Comparison of ENCODE assay signal across 17 cellular contexts in the genomic region with DNA sequence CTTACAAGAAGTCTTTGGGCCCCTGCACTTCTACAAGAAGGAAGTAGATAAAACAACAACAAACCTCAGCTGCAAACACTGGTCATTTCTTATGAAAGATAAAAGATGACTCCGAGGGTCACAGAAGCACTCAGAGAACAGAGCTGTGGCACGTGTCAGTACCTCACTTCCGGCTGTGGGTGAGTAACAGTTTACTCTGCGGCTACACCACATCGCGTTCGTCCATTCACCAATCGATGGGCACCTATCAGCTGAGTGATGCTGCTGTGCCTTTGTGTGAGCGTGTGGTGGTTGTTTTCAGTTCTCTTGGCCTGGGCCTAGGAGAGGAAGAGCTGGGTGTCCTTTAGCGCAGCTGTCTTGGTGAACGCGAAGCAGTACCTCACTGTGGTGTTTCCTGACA. TPM values are rescaled to one million over a fixed set of nuclear protein-coding genes. Genes with fewer than 3 reads are reported as not detected.
DNase-seq lines count a peak whose midpoint lies in the region; ATAC-seq and TF ChIP-seq lines count a peak whose summit lies in the region.
"Had no signal": no experiment of that assay in that cellular context is flagged by ENCODE, and none has a peak within 500 bp of the region (broad histone marks: within the 10 kb centered on the region; RNA-seq: fewer than 3 reads in every experiment).

No MANE protein-coding gene starts in this region.

- H3K56ac ChIP-seq in H9 (ENCODE audit: insufficient read length, low read depth, low read length) = no peak overlapping the region

- no CpG with 5 or more reads among the region's 12 CpGs for WGBS in H9 (ENCODE audit: extremely low coverage, insufficient read length, low lambda C conversion rate)

- no peaks in the 10 kb centered on the region for H3K27me3 ChIP-seq in H9 (ENCODE audit: insufficient read depth, low read length)
- H3K27me3 ChIP-seq: BLaER1 treated with 17β-estradiol and CSF1 and Interleukin-3, amounts not matched to agents 10 nM and 100 nM had no signal

- no peak overlapping the region for H2BK12ac ChIP-seq in H9 (ENCODE audit: insufficient read length, low read depth, low read length)

- ATAC-seq in effector memory CD8-positive, alpha-beta T cell (replicated peaks) = peak; percentile 32
- ATAC-seq in HG03196 (IDR thresholded peaks at IDR 0.05; ENCODE audit: unreplicated experiment) = no peak

- H3K27me3 Mint-ChIP-seq in effector memory CD8-positive, alpha-beta T cell = peaks cover 0 to 9% of the 10 kb centered on the region in 2 donors
- H3K27me3 Mint-ChIP-seq in neural crest cell (ENCODE audit: low read depth) (no peaks in the 10 kb centered on the region), H9 (ENCODE audit: low read depth) (peaks cover 12% of the 10 kb centered on the region)

- H3K23me2 ChIP-seq in H9 (ENCODE audit: insufficient read length, low read depth, low read length, poor library complexity, severe bottlenecking) = no peaks in the 10 kb centered on the region

- H3T11ph ChIP-seq in H9 (ENCODE audit: low read length) = no peak overlapping the region

- no peak overlapping the region for H2AK5ac ChIP-seq in H9 (ENCODE audit: insufficient read length, low read length)

- no peaks in the 10 kb centered on the region for H3K9me3 ChIP-seq in H9 (ENCODE audit: control insufficient read depth, low read depth, low read length)
- H3K9me3 ChIP-seq: SJCRH30 had no signal

- DNase-seq in GF-D8 (lab: John Stamatoyannopoulos, UW) = peak; percentile 92
- peak; percentile 22 for DNase-seq in RKO (ENCODE audit: low spot score)
- DNase-seq in effector memory CD8-positive, alpha-beta T cell = no peak
- DNase-seq in neural crest cell (ENCODE audit: low read depth, low spot score) = no peak
- DNase-seq in H9 = no peak
- no peak for DNase-seq in pons (ENCODE audit: low spot score)
- DNase-seq in NCI-H1105 (lab: John Stamatoyannopoulos, UW) = no peak
- DNase-seq: DMS79 treated with DMSO at 0.1 percent for 48 hours, KBM-7, NCI-H1694 treated with DMSO at 0.1 percent for 48 hours, NCI-H2227 treated with DMSO at 0.1 percent for 48 hours, NCI-H524, PC-9, SJCRH30 had no signal

- no peaks in the 10 kb centered on the region for H4K20me1 ChIP-seq in H9 (ENCODE audit: control insufficient read depth, insufficient read depth, insufficient read length)
- H4K20me1 ChIP-seq: BLaER1 treated with 17β-estradiol and CSF1 and Interleukin-3, amounts not matched to agents 10 nM and 100 nM had no signal

- H3K9ac ChIP-seq in H9 (ENCODE audit: extremely low read depth, insufficient read length, low read length) = no peak overlapping the region
- H3K9ac ChIP-seq: BLaER1 treated with 17β-estradiol and CSF1 and Interleukin-3, amounts not matched to agents 10 nM and 100 nM had no signal

- H4K5ac ChIP-seq in H9 (ENCODE audit: insufficient read length, low read depth, low read length) = no peak overlapping the region

- peaks cover 2 to 10% of the 10 kb centered on the region in 2 donors for H3K9me3 Mint-ChIP-seq in effector memory CD8-positive, alpha-beta T cell
- H3K9me3 Mint-ChIP-seq in neural crest cell (peaks cover 15% of the 10 kb centered on the region), H9 (peaks cover 0 to 2% of the 10 kb centered on the region in 2 experiments; a peak in 2 of 5 replicates)

- TF ChIP-seq CTCF in neural crest cell (conservative IDR thresholded peaks at IDR 0.05) (no peak), H9 (conservative IDR thresholded peaks at IDR 0.05) (no peak)

- no peak overlapping the region for H2BK120ac ChIP-seq in H9 (ENCODE audit: low read depth, low read length, poor library complexity, severe bottlenecking)

- H4K8ac ChIP-seq in H9 (replicated peaks; ENCODE audit: insufficient read length, low read depth, low read length) = no peak overlapping the region

- H3K4me3 Mint-ChIP-seq in effector memory CD8-positive, alpha-beta T cell = no peak overlapping the region
- H3K4me3 Mint-ChIP-seq in neural crest cell (no peak overlapping the region), H9 (no peak overlapping the region)

- no peak overlapping the region for H2AFZ ChIP-seq in H9 (ENCODE audit: low read length)
- H2AFZ ChIP-seq: PC-9 had no signal

- H2BK20ac ChIP-seq in H9 (ENCODE audit: low read depth, low read length, poor library complexity, severe bottlenecking) = no peak overlapping the region

- H3K4me1 Mint-ChIP-seq in effector memory CD8-positive, alpha-beta T cell (ENCODE audit: low read depth in 2 of 2) = no peaks in the 10 kb centered on the region
- peaks cover 5% of the 10 kb centered on the region for H3K4me1 Mint-ChIP-seq in neural crest cell
- H3K4me1 Mint-ChIP-seq in H9 = peaks cover 3 to 10% of the 10 kb centered on the region in 2 experiments; a peak in 3 of 4 replicates

- no peak overlapping the region for H3K4ac ChIP-seq in H9 (ENCODE audit: low read depth, low read length)

- H3K79me1 ChIP-seq in H9 (ENCODE audit: insufficient read depth, low read depth, low read length, poor library complexity, severe bottlenecking) = no peaks in the 10 kb centered on the region

- H3K4me1 ChIP-seq in H9 (ENCODE audit: insufficient read depth, low read length) = no peaks in the 10 kb centered on the region
- H3K4me1 ChIP-seq: HAP-1, SJCRH30 had no signal

- H3K27ac Mint-ChIP-seq in effector memory CD8-positive, alpha-beta T cell = no peak overlapping the region
- H3K27ac Mint-ChIP-seq in neural crest cell (ENCODE audit: unreplicated experiment) (peak overlapping the region; percentile 43), H9 (peak overlapping the region in 1 of 3 experiments; percentile 47; a peak in 1 of 7 replicates)

- no peak overlapping the region for H3K18ac ChIP-seq in H9 (ENCODE audit: insufficient read length, low read depth, low read length)

- no peak overlapping the region for H4K91ac ChIP-seq in H9 (ENCODE audit: insufficient read length, low read depth, low read length)

- no peak overlapping the region for H3K14ac ChIP-seq in H9 (ENCODE audit: insufficient read depth, low read length)

- no peak overlapping the region for H3K4me2 ChIP-seq in H9 (ENCODE audit: insufficient read depth, insufficient read length, low read length)
- H3K4me2 ChIP-seq: BLaER1 treated with 17β-estradiol and CSF1 and Interleukin-3, amounts not matched to agents 10 nM and 100 nM; PC-9 had no signal

- no peak overlapping the region for H3K27ac ChIP-seq in H9 (ENCODE audit: insufficient read length, low read depth, low read length)
- H3K27ac ChIP-seq: BLaER1 treated with 17β-estradiol and CSF1 and Interleukin-3, amounts not matched to agents 10 nM and 100 nM; PC-9; SJCRH30 had no signal

- no peak overlapping the region for H3K23ac ChIP-seq in H9 (ENCODE audit: insufficient read length, low read depth, low read length)

- no peak overlapping the region for H2BK5ac ChIP-seq in H9 (ENCODE audit: insufficient read length, low read length)

- no peak overlapping the region for H2BK15ac ChIP-seq in H9 (ENCODE audit: low read depth, low read length)

- H3K36me3 Mint-ChIP-seq in effector memory CD8-positive, alpha-beta T cell (ENCODE audit: insufficient read depth) = no peaks in the 10 kb centered on the region
- H3K36me3 Mint-ChIP-seq in neural crest cell (ENCODE audit: low read depth) = peaks cover 16% of the 10 kb centered on the region
- H3K36me3 Mint-ChIP-seq in H9 (ENCODE audit: insufficient read depth in 1 of 3, low read depth in 3 of 3) = no peaks in the 10 kb centered on the region

- no peaks in the 10 kb centered on the region for H3K79me2 ChIP-seq in H9 (ENCODE audit: insufficient read depth, low read length)

RNA-seq across cellular contexts. Expression of a gene that starts 49.9 kb away (rescaled TPM):
- 118 and 120 TPM in 2 replicates for total RNA-seq in neural crest cell
- total RNA-seq in H9 (2021) = 193 and 194 TPM in 2 replicates

Comparison
In these comparisons a context has a peak if more than half of its experiments do, and no peak if none do; other contexts are left out.
1. DNase-seq: peak in GF-D8 (single experiment) and RKO (single experiment); none in effector memory CD8-positive, alpha-beta T cell (0 of 3), neural crest cell (single experiment), H9 (single experiment), pons (single experiment) and NCI-H1105 (single experiment).